ENCODE assay signal across 14 cellular contexts in the genomic region with DNA sequence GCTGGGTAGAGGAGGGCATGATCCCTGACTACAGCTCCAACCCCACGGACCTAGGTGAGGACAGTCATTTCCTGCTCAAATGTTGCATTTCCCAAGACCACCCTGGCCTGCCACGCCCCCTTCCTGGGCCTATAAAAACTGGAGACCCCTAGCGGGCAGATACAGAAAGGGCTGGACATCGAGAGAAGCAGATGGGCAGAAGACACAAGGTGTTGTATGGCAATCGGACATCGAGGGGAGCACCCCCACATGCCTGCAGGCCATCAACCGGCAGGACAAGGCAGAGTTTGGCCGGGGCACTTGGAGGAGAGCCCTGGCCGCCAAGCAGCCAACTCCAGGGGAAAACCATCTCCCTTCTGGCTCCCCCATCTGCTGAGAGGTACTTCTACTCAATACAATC.
DNase-seq lines count a peak whose midpoint lies in the region; ATAC-seq and TF ChIP-seq lines count a peak whose summit lies in the region.
"Had no signal": no experiment of that assay in that cellular context is flagged by ENCODE, and none has a peak within 500 bp of the region (broad histone marks: within the 10 kb centered on the region; RNA-seq: fewer than 3 reads in every experiment).

No MANE protein-coding gene starts in this region.

- H3K36me3 ChIP-seq in testis (ENCODE audit: low read depth, missing control alignments), result no peaks in the 10 kb centered on the region
- no peaks in the 10 kb centered on the region for H3K36me3 ChIP-seq in CD8-positive, alpha-beta T cell (ENCODE audit: insufficient read depth, low read length)
- H3K36me3 ChIP-seq: BE2C, HAP-1 had no signal

- H3K4me3 Mint-ChIP-seq in glutamatergic neuron (ENCODE audit: unreplicated experiment), result no peak overlapping the region
- no peak overlapping the region for H3K4me3 Mint-ChIP-seq in CD8-positive, alpha-beta T cell
- H3K4me3 Mint-ChIP-seq: CD14-positive monocyte; CD8-positive, alpha-beta memory T cell had no signal

- TF ChIP-seq POLR2A in testis (IDR thresholded peaks at IDR 0.05), result no peak

- peak overlapping the region; percentile 33 for H3K27ac Mint-ChIP-seq in glutamatergic neuron (ENCODE audit: unreplicated experiment)
- no peak overlapping the region for H3K27ac Mint-ChIP-seq in CD8-positive, alpha-beta T cell
- H3K27ac Mint-ChIP-seq: CD8-positive, alpha-beta memory T cell had no signal

- H3K4me3 ChIP-seq in testis, result no peak overlapping the region
- no peak overlapping the region for H3K4me3 ChIP-seq in CD8-positive, alpha-beta T cell (ENCODE audit: low read depth, low read length)
- H3K4me3 ChIP-seq: HAP-1 had no signal

- H3K27ac ChIP-seq in testis, result no peak overlapping the region
- no peak overlapping the region for H3K27ac ChIP-seq in CD8-positive, alpha-beta T cell (ENCODE audit: low read depth, low read length)

- H3K9me3 Mint-ChIP-seq in glutamatergic neuron (ENCODE audit: unreplicated experiment), result peaks cover 5% of the 10 kb centered on the region
- H3K9me3 Mint-ChIP-seq in CD8-positive, alpha-beta T cell, result no peaks in the 10 kb centered on the region

- H3K36me3 Mint-ChIP-seq in glutamatergic neuron (ENCODE audit: unreplicated experiment), result peaks cover 7% of the 10 kb centered on the region
- H3K36me3 Mint-ChIP-seq in CD8-positive, alpha-beta T cell, result no peaks in the 10 kb centered on the region
- H3K36me3 Mint-ChIP-seq: CD14-positive monocyte; CD8-positive, alpha-beta memory T cell had no signal

- intact Hi-C loops in testis (cut with DNase I; ENCODE audit: low total_unique reads), result no loop called here
- intact Hi-C loops in CD8-positive, alpha-beta T cell (cut with DNase I, micrococcal nuclease), result no loop called here

- TF ChIP-seq CTCF in glutamatergic neuron (IDR thresholded peaks at IDR 0.05; ENCODE audit: partially characterized antibody, unreplicated experiment) (no peak), testis (IDR thresholded peaks at IDR 0.05) (no peak)
- TF ChIP-seq CTCF in CD8-positive, alpha-beta T cell (IDR thresholded peaks at IDR 0.05), result no peak

- POLR2A ChIA-PET in CD8-positive, alpha-beta T cell (lab: Charles Lee), result no interaction called here

- WGBS in testis, 2 donors, result 65 to 77% methylated on average over 9 of the region's 9 CpGs

- CTCF ChIA-PET in CD8-positive, alpha-beta T cell (lab: Charles Lee), result no interaction called here

- no peaks in the 10 kb centered on the region for H3K27me3 ChIP-seq in testis
- H3K27me3 ChIP-seq in CD8-positive, alpha-beta T cell (ENCODE audit: insufficient read depth, low read length), result no peaks in the 10 kb centered on the region
- H3K27me3 ChIP-seq: BE2C had no signal

- peaks cover 3% of the 10 kb centered on the region for H3K4me1 Mint-ChIP-seq in glutamatergic neuron (ENCODE audit: low read depth, unreplicated experiment)
- no peaks in the 10 kb centered on the region for H3K4me1 Mint-ChIP-seq in CD8-positive, alpha-beta T cell (ENCODE audit: low read depth)
- H3K4me1 Mint-ChIP-seq: CD14-positive monocyte; CD8-positive, alpha-beta memory T cell had no signal

- DNase-seq in NAMALWA (ENCODE audit: low spot score) (peak; percentile 17), glutamatergic neuron (no peak), testis (peak; percentile 17), NCI-H748 (lab: John Stamatoyannopoulos, UW; ENCODE audit: unreplicated experiment) (no peak), left lobe of liver (ENCODE audit: low spot score) (no peak)
- DNase-seq in CD8-positive, alpha-beta T cell, result no peak
- DNase-seq: BE2C; CD8-positive, alpha-beta memory T cell; DND-41; GDM1 had no signal

- no peaks in the 10 kb centered on the region for H3K4me1 ChIP-seq in testis
- no peaks in the 10 kb centered on the region for H3K4me1 ChIP-seq in CD8-positive, alpha-beta T cell (ENCODE audit: insufficient read depth, low read length)
- H3K4me1 ChIP-seq: BE2C, Caco-2, HAP-1 had no signal

- no peaks in the 10 kb centered on the region for H3K9me3 ChIP-seq in testis
- H3K9me3 ChIP-seq in CD8-positive, alpha-beta T cell (ENCODE audit: low read length), result no peaks in the 10 kb centered on the region
- H3K9me3 ChIP-seq: BE2C, Caco-2, HAP-1 had no signal

- no peaks in the 10 kb centered on the region for H3K27me3 Mint-ChIP-seq in glutamatergic neuron (ENCODE audit: unreplicated experiment)
- no peaks in the 10 kb centered on the region for H3K27me3 Mint-ChIP-seq in CD8-positive, alpha-beta T cell (ENCODE audit: low read depth)
- H3K27me3 Mint-ChIP-seq: CD8-positive, alpha-beta memory T cell had no signal

- ATAC-seq in GM18511 (IDR thresholded peaks at IDR 0.05; ENCODE audit: unreplicated experiment) (peak; percentile 56), left lobe of liver (no peak)
- no peak for ATAC-seq in CD8-positive, alpha-beta T cell

Comparison
In these comparisons a context has a peak if more than half of its experiments do, and no peak if none do; other contexts are left out.
1. DNase-seq: peak in NAMALWA (single experiment) and testis (single experiment); none in glutamatergic neuron (single experiment), NCI-H748 (single experiment), left lobe of liver (single experiment) and CD8-positive, alpha-beta T cell (0 of 7).